Comparison of ENCODE assay signal across 1 cellular context in the genomic region with DNA sequence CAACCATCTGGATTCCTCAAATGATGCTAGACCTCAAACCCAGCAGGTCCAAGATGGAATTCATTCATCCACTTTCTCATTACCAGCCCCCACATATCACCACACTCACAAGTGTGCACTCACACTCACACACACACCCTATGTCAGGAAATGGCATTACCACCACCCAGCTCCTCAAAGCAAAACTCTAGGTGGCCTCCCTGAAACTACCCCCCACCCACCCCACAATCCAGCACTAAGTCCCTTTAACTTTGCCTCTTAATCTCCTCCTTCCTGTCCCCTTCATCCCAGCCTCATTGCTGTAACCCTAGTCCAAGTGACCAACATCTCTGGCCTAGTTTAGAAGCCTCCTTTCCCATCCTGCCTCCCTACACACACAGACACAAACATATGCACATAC.
TF ChIP-seq lines count a peak whose summit lies in the region.

No MANE protein-coding gene starts in this region.

TF ChIP-seq in GM12878, 131 proteins besides CTCF, POLR2A, EP300 and RAD21:
- TF ChIP-seq POU2F2 (IDR thresholded peaks at IDR 0.05; ENCODE audit: borderline replicate concordance, low read depth, low read length) (no peak), RELA (IDR thresholded peaks at IDR 0.05; ENCODE audit: borderline replicate concordance, partially characterized antibody) (no peak), BMI1 (IDR thresholded peaks at IDR 0.05; ENCODE audit: borderline replicate concordance) (no peak), MLLT1 (IDR thresholded peaks at IDR 0.05) (no peak), BCL11A (IDR thresholded peaks at IDR 0.05; ENCODE audit: low read depth, low read length) (no peak), YBX1 (IDR thresholded peaks at IDR 0.05) (no peak), ASH2L (IDR thresholded peaks at IDR 0.05; ENCODE audit: borderline replicate concordance, low read depth) (no peak), SIX5 (IDR thresholded peaks at IDR 0.05; ENCODE audit: low read depth, low read length, severe bottlenecking) (no peak), EED (IDR thresholded peaks at IDR 0.05; ENCODE audit: low read depth) (no peak), CREB1 (IDR thresholded peaks at IDR 0.05; ENCODE audit: low read depth) (no peak), NFYA (IDR thresholded peaks at IDR 0.05; ENCODE audit: borderline replicate concordance, low read depth, low read length) (no peak), NFIC (IDR thresholded peaks at IDR 0.05; ENCODE audit: low read depth, low read length) (no peak), EZH2 (IDR thresholded peaks at IDR 0.05; ENCODE audit: borderline replicate concordance, control insufficient read depth, low read depth, low read length) (no peak)
TF ChIP-seq in GM12878: peak in this region for 0.
